26 cellular contexts compared by ENCODE assay signal in genomic region chr7:135035252-135035651, GRCh38.
"Had no signal": no experiment of that assay in that cellular context is flagged by ENCODE, and none has a peak within 500 bp of the region (broad histone marks: within the 10 kb centered on the region; RNA-seq: fewer than 3 reads in every experiment).

No MANE protein-coding gene starts in this region.

- ATAC-seq: effector memory CD8-positive, alpha-beta T cell; esophagus mucosa; foreskin keratinocyte; gastrocnemius medialis; gastroesophageal sphincter; heart left ventricle; heart right ventricle had no signal

- H3K27ac ChIP-seq: colonic mucosa, coronary artery, dorsolateral prefrontal cortex, epithelial cell of prostate, esophagus muscularis mucosa, esophagus squamous epithelium, foreskin keratinocyte, gastrocnemius medialis, gastroesophageal sphincter, heart left ventricle, heart right ventricle had no signal

- H3K4me3 ChIP-seq: colonic mucosa, coronary artery, dorsolateral prefrontal cortex, esophagus muscularis mucosa, esophagus squamous epithelium, gastrocnemius medialis, gastroesophageal sphincter, heart left ventricle, heart right ventricle had no signal

- H3K4me1 ChIP-seq: colonic mucosa, esophagus muscularis mucosa, esophagus squamous epithelium, foreskin keratinocyte, gastrocnemius medialis, gastroesophageal sphincter, heart left ventricle, heart right ventricle had no signal

- H3K27me3 ChIP-seq: colonic mucosa, dorsolateral prefrontal cortex, esophagus muscularis mucosa, esophagus squamous epithelium, foreskin keratinocyte, gastrocnemius medialis, gastroesophageal sphincter, heart left ventricle, heart right ventricle had no signal

- FAIRE-seq: endometrium, endothelial cell of umbilical vein had no signal

- H3K9me3 ChIP-seq: colonic mucosa, esophagus muscularis mucosa, esophagus squamous epithelium, gastrocnemius medialis, gastroesophageal sphincter, heart left ventricle, heart right ventricle had no signal

- H3K36me3 ChIP-seq: colonic mucosa, esophagus muscularis mucosa, esophagus squamous epithelium, gastrocnemius medialis, gastroesophageal sphincter, heart left ventricle, heart right ventricle had no signal

- DNase-seq: colonic mucosa; cortex of kidney; dermis blood vessel endothelial cell; dorsolateral prefrontal cortex; effector CD4-positive, alpha-beta T cell; effector CD8-positive, alpha-beta T cell; effector memory CD4-positive, alpha-beta T cell; effector memory CD8-positive, alpha-beta T cell; endodermal cell; erythroblast; esophagus squamous epithelium; foreskin fibroblast; foreskin keratinocyte; foreskin melanocyte; gastrocnemius medialis; glutamatergic neuron; head of caudate nucleus; heart left ventricle; heart right ventricle had no signal
